In the genomic region with DNA sequence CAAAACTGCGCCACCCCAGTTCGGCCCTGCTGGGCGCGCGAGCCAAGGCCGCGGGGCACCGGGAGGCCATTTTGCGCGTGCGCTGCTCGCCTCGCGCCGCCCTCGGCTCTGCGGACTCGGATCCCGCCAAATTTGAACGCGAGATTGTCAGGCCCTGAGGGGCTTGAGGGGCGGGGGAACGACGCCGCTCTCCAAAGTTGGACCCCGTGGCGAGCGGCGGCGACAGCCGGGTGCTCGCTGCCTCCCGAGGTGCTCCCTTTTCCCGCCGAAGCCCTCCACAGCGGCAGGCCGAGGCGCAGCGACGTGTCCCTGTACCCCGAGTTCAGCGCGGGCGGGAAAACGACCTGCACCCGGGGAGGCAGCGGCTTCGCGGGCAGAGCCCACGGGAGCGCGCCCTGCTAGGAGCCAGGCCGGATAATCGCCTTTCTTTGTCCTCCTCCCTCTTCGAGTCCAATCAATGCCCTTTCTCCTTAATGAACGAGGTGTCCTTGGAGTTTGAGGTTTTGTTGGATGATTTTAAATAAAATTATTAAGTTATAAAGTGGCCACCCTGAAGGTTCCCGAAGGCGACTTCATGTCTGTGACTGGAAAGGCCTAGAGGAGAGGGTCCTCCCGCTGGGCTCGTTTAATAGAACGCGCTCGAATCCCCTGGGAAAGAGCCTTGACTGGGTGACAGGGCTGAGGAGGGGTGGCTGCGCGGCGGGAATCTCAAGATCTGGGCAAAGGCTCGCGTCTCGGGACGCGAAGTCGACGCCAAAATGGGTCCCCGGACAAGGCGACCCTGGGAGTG, we compare ENCODE assay signal across 1 cellular context.
TF ChIP-seq lines count a peak whose summit lies in the region.

No MANE protein-coding gene starts in this region.

TF ChIP-seq in endothelial cell of umbilical vein, 7 proteins besides CTCF, POLR2A, EP300 and RAD21:
- TF ChIP-seq FOS (IDR thresholded peaks at IDR 0.05; ENCODE audit: borderline replicate concordance, insufficient read depth, low read length) (no peak), POLR2AphosphoS5 (IDR thresholded peaks at IDR 0.05; ENCODE audit: insufficient read depth, low read depth, low read length) (no peak), GATA2 (IDR thresholded peaks at IDR 0.05; ENCODE audit: insufficient read depth, insufficient read length, low read depth, low read length) (no peak), EZH2 (IDR thresholded peaks at IDR 0.05; ENCODE audit: borderline replicate concordance, low read depth, low read length, severe bottlenecking) (no peak), MYC (IDR thresholded peaks at IDR 0.05; ENCODE audit: low read depth, low read length) (no peak), JUN (IDR thresholded peaks at IDR 0.05; ENCODE audit: borderline replicate concordance, insufficient read depth, insufficient read length, low read depth) (no peak)
- TF ChIP-seq, protein P1, sequence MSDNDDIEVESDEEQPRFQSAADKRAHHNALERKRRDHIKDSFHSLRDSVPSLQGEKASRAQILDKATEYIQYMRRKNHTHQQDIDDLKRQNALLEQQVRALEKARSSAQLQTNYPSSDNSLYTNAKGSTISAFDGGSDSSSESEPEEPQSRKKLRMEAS (IDR thresholded peaks at IDR 0.05; ENCODE audit: insufficient read depth, insufficient read length), result peak; percentile 47
